1 cellular context compared by ENCODE assay signal in the genomic region with DNA sequence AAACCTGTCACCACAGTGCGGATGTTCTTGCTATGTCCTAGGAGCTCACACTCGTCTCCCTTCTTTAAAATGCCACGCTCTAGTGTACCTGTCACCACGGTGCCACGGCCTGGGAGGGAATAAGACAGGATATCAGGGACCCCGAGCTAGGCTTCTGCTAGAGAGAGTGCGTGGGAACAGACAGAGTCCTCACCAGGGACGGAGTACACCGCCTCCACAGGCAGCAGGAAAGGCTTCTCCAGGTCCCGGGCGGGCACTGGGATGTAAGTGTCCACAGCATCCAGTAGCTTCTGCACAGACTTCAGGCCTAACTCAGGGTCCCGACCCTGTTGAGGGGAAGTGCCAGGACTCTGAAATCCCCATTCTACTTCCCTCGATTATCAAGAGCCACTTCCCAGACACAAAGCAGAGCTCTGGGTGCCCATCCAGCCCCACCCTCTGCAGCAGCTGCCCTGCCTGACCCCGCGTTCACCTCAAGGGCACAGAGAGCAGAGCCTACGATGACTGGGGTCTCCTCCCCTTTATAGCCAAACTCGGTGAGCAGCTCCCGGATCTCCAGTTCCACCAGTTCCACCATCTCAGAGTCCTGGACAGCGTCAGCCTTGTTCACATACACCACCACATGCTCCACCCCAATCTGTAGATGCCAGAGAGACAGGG.
TF ChIP-seq lines count a peak whose summit lies in the region.

No MANE protein-coding gene starts in this region.

TF ChIP-seq in HepG2, 621 proteins besides CTCF, POLR2A, EP300 and RAD21:
- TF ChIP-seq, protein P1, sequence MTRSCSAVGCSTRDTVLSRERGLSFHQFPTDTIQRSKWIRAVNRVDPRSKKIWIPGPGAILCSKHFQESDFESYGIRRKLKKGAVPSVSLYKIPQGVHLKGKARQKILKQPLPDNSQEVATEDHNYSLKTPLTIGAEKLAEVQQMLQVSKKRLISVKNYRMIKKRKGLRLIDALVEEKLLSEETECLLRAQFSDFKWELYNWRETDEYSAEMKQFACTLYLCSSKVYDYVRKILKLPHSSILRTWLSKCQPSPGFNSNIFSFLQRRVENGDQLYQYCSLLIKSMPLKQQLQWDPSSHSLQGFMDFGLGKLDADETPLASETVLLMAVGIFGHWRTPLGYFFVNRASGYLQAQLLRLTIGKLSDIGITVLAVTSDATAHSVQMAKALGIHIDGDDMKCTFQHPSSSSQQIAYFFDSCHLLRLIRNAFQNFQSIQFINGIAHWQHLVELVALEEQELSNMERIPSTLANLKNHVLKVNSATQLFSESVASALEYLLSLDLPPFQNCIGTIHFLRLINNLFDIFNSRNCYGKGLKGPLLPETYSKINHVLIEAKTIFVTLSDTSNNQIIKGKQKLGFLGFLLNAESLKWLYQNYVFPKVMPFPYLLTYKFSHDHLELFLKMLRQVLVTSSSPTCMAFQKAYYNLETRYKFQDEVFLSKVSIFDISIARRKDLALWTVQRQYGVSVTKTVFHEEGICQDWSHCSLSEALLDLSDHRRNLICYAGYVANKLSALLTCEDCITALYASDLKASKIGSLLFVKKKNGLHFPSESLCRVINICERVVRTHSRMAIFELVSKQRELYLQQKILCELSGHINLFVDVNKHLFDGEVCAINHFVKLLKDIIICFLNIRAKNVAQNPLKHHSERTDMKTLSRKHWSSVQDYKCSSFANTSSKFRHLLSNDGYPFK (CRISPR knock-in tag; IDR thresholded peaks at IDR 0.05; ENCODE audit: borderline replicate concordance): no peak
- TF ChIP-seq KDM4B (CRISPR knock-in tag; IDR thresholded peaks at IDR 0.05) (no peak), ATAD3A (CRISPR knock-in tag; IDR thresholded peaks at IDR 0.05) (no peak), ZFP36 (IDR thresholded peaks at IDR 0.05; ENCODE audit: borderline replicate concordance, low read depth, low read length, partially characterized antibody) (no peak), ZNF615 (CRISPR knock-in tag; IDR thresholded peaks at IDR 0.05; ENCODE audit: borderline replicate concordance) (no peak), FOXM1 (CRISPR knock-in tag; IDR thresholded peaks at IDR 0.05) (no peak), ZNF883 (CRISPR knock-in tag; IDR thresholded peaks at IDR 0.05; ENCODE audit: not compliant biosample characterization) (no peak), RCOR2 (CRISPR knock-in tag; IDR thresholded peaks at IDR 0.05) (no peak)
